9 cellular contexts compared by ENCODE assay signal in the genomic region with DNA sequence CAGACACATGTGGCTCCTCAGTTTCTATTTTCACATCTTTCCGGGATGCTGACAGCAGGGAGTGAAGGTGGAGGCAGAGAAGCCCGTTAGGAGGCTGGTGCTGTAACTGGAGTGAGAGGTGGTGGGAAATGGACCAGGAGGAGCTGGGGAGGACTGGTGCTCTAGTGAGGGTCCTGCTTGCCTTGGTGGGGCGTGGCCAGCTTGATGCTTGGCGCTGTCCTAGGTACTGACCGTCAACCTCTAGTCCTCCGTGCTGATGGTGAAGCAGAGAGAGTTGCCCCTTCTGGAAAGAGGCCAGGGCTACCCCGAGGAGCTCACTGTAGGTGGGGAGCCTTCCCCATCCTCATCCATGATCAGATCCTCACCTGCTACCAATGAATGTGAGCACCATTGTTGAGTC. TPM values are rescaled to one million over a fixed set of nuclear protein-coding genes. Genes with fewer than 3 reads are reported as not detected.
DNase-seq lines count a peak whose midpoint lies in the region; ATAC-seq and TF ChIP-seq lines count a peak whose summit lies in the region.
"Had no signal": no experiment of that assay in that cellular context is flagged by ENCODE, and none has a peak within 500 bp of the region (broad histone marks: within the 10 kb centered on the region; RNA-seq: fewer than 3 reads in every experiment).

No MANE protein-coding gene starts in this region.

- H3K27ac ChIP-seq in spleen = no peak overlapping the region

- intact Hi-C loops in spleen (cut with DNase I; ENCODE audit: low total_unique reads) = no loop called here

- H3K27me3 ChIP-seq in spleen (replicated peaks in 1 of 7) = no peaks in the 10 kb centered on the region

- ATAC-seq in T-cell (replicated peaks in 1 of 4) = no peak
- no peak for ATAC-seq in GM18519 (IDR thresholded peaks at IDR 0.05; ENCODE audit: low FRiP score, unreplicated experiment)

- H3K9me3 Mint-ChIP-seq in activated CD4-positive, alpha-beta T cell treated with anti-CD3 and anti-CD28 coated beads, Interleukin-2, amount 10 ng/mL, durations not matched to agents 7 days and 5 days = no peaks in the 10 kb centered on the region
- no peaks in the 10 kb centered on the region for H3K9me3 Mint-ChIP-seq in T-cell

- POLR2A ChIA-PET in activated CD4-positive, alpha-beta T cell treated with anti-CD3 and anti-CD28 coated beads, Interleukin-2, amount 10 ng/mL, durations not matched to agents 7 days and 5 days (lab: Charles Lee) = no interaction called here
- POLR2A ChIA-PET in T-cell (lab: Charles Lee) = no interaction called here

- CTCF ChIA-PET in activated CD4-positive, alpha-beta T cell treated with anti-CD3 and anti-CD28 coated beads, Interleukin-2, amount 10 ng/mL, durations not matched to agents 7 days and 5 days (lab: Charles Lee) = interaction anchor here (1.0 to 2.6 kb wide), 4 partner anchors 9 to 30 kb away, joined by 3 to 7 read pairs (median 4); no protein-coding TSS in a partner anchor
- CTCF ChIA-PET in T-cell (lab: Charles Lee) = interaction anchor here in 1 of 2 donors (0.9 kb wide), 1 partner anchor 35 kb away, joined by 3 read pairs; no protein-coding TSS in a partner anchor

- H3K4me1 ChIP-seq in spleen = peaks cover 21 to 76% (median 52%) of the 10 kb centered on the region in 6 donors

- H3K9me3 ChIP-seq in spleen = no peaks in the 10 kb centered on the region

- no peak for TF ChIP-seq CTCF in fibroblast of pulmonary artery (IDR thresholded peaks at IDR 0.05; ENCODE audit: low read length, missing control alignments)
- no peak for TF ChIP-seq CTCF in spleen (IDR thresholded peaks at IDR 0.05 in 8 of 11, conservative IDR thresholded peaks at IDR 0.05 in 3 of 11)

- no peak for TF ChIP-seq POLR2A in spleen (IDR thresholded peaks at IDR 0.05)

- peaks cover 0 to 52% (median 21%) of the 10 kb centered on the region in 6 donors for H3K36me3 ChIP-seq in spleen

- peak; percentile 43 for DNase-seq in activated CD4-positive, alpha-beta T cell treated with anti-CD3 and anti-CD28 coated beads, Interleukin-2, amount 10 ng/mL, durations not matched to agents 7 days and 5 days
- DNase-seq in activated CD4-positive, alpha-beta T cell treated with anti-CD3 and anti-CD28 coated beads, Interleukin-2, amount 50 U/mL, for 4 hours = no peak
- DNase-seq in T-cell = no peak
- peak; percentile 36 for DNase-seq in fibroblast of pulmonary artery (ENCODE audit: low read depth)
- DNase-seq in spleen = peak; percentile 76
- no peak for DNase-seq in occipital lobe (lab: John Stamatoyannopoulos, UW)
- DNase-seq in NCI-H1694 treated with DMSO at 0.1 percent for 48 hours (lab: John Stamatoyannopoulos, UW) = no peak
- DNase-seq: NCI-H1092 had no signal

- WGBS in spleen, 5 donors = 66 to 88% (median 79%) methylated on average over 7 of the region's 7 CpGs

- peaks cover 40% of the 10 kb centered on the region for H3K4me1 Mint-ChIP-seq in activated CD4-positive, alpha-beta T cell treated with anti-CD3 and anti-CD28 coated beads, Interleukin-2, amount 10 ng/mL, durations not matched to agents 7 days and 5 days
- H3K4me1 Mint-ChIP-seq in T-cell = peaks cover 35 to 51% (median 46%) of the 10 kb centered on the region in 3 donors

- H3K27me3 Mint-ChIP-seq in activated CD4-positive, alpha-beta T cell treated with anti-CD3 and anti-CD28 coated beads, Interleukin-2, amount 10 ng/mL, durations not matched to agents 7 days and 5 days = no peaks in the 10 kb centered on the region
- H3K27me3 Mint-ChIP-seq in T-cell = no peaks in the 10 kb centered on the region

- peak overlapping the region; percentile 95 for H3K4me3 Mint-ChIP-seq in activated CD4-positive, alpha-beta T cell treated with anti-CD3 and anti-CD28 coated beads, Interleukin-2, amount 10 ng/mL, durations not matched to agents 7 days and 5 days
- H3K4me3 Mint-ChIP-seq in T-cell = peak overlapping the region; percentile 89 to 93 (median 90)

- H3K27ac Mint-ChIP-seq in activated CD4-positive, alpha-beta T cell treated with anti-CD3 and anti-CD28 coated beads, Interleukin-2, amount 10 ng/mL, durations not matched to agents 7 days and 5 days = peak overlapping the region; percentile 71
- peak overlapping the region in 1 of 2 donors; percentile 19 for H3K27ac Mint-ChIP-seq in T-cell

- H3K36me3 Mint-ChIP-seq in activated CD4-positive, alpha-beta T cell treated with anti-CD3 and anti-CD28 coated beads, Interleukin-2, amount 10 ng/mL, durations not matched to agents 7 days and 5 days (ENCODE audit: low read depth) = peaks cover 4% of the 10 kb centered on the region
- H3K36me3 Mint-ChIP-seq in T-cell = no peaks in the 10 kb centered on the region

- H3K4me3 ChIP-seq in fibroblast of pulmonary artery (replicated peaks; ENCODE audit: low read depth, low read length) (no peak overlapping the region), spleen (peak overlapping the region in 4 of 8 donors; percentile 95 to 100 (median 98))

RNA-seq across cellular contexts. Expression of gene TRMT61A, which starts 1.4 kb away (rescaled TPM):
- 1 to 10 TPM; 7.0 to 8.8 TPM for total RNA-seq in activated CD4-positive, alpha-beta T cell treated with anti-CD3 and anti-CD28 coated beads, Interleukin-2, amount 10 ng/mL, durations not matched to agents 7 days and 5 days
- total RNA-seq in T-cell (10 to 100 TPM; 10.0 to 20.3 (median 17.6) TPM), spleen (10 to 100 TPM in 1 of 7 donors, 1 to 10 TPM in 6; 8.0 to 11.3 (median 9.5) TPM), occipital lobe (5.9 TPM)
- polyA plus RNA-seq in spleen = 10 to 100 TPM in 2 of 3 donors, 1 to 10 TPM in 1; 8.6 to 14.2 (median 11.1) TPM

RNA-seq across cellular contexts. Expression of gene CKB, which starts 7.8 kb away (rescaled TPM):
- total RNA-seq in activated CD4-positive, alpha-beta T cell treated with anti-CD3 and anti-CD28 coated beads, Interleukin-2, amount 10 ng/mL, durations not matched to agents 7 days and 5 days = under 1 TPM; 0.52 to 0.67 TPM
- total RNA-seq in T-cell (1 to 10 TPM; 4.7 to 7.6 (median 6.6) TPM), spleen (10 to 100 TPM in 4 of 7 donors, 1 to 10 TPM in 3; 8.0 to 22.6 (median 10.8) TPM), occipital lobe (278 TPM)
- 10 to 100 TPM; 14.3 to 28.4 (median 20.6) TPM for polyA plus RNA-seq in spleen

RNA-seq across cellular contexts. Expression of gene BAG5, which starts 32.1 kb away (rescaled TPM):
- total RNA-seq in activated CD4-positive, alpha-beta T cell treated with anti-CD3 and anti-CD28 coated beads, Interleukin-2, amount 10 ng/mL, durations not matched to agents 7 days and 5 days = 10 to 100 TPM; 29.8 to 30.5 TPM
- total RNA-seq in T-cell (10 to 100 TPM; 28.2 to 36.3 (median 31.1) TPM), spleen (10 to 100 TPM; 29.2 to 42.5 (median 32.5) TPM), occipital lobe (46.6 TPM)
- polyA plus RNA-seq in spleen = 10 to 100 TPM in 1 of 3 donors, 1 to 10 TPM in 2; 9.3 to 16.0 (median 9.9) TPM

RNA-seq across cellular contexts. Expression of gene COA8, which starts 32.4 kb away (rescaled TPM):
- 10 to 100 TPM; 24.7 to 24.9 TPM for total RNA-seq in activated CD4-positive, alpha-beta T cell treated with anti-CD3 and anti-CD28 coated beads, Interleukin-2, amount 10 ng/mL, durations not matched to agents 7 days and 5 days
- 10 to 100 TPM; 17.7 to 27.5 (median 22.3) TPM for total RNA-seq in T-cell
- 10 to 100 TPM; 15.2 to 26.0 (median 20.4) TPM for total RNA-seq in spleen
- 10 to 100 TPM; 34.1 to 39.5 (median 38.9) TPM for polyA plus RNA-seq in spleen
- total RNA-seq in occipital lobe = 27.5 TPM

Comparison
In these comparisons a context has a peak if more than half of its experiments do, and no peak if none do; other contexts are left out.
1. DNase-seq: peak in activated CD4-positive, alpha-beta T cell treated with anti-CD3 and anti-CD28 coated beads, Interleukin-2, amount 10 ng/mL, durations not matched to agents 7 days and 5 days (single experiment), fibroblast of pulmonary artery (single experiment) and spleen (single experiment); none in activated CD4-positive, alpha-beta T cell treated with anti-CD3 and anti-CD28 coated beads, Interleukin-2, amount 50 U/mL, for 4 hours (0 of 2), T-cell (0 of 34), occipital lobe (single experiment) and NCI-H1694 treated with DMSO at 0.1 percent for 48 hours (single experiment).
2. RNA of gene CKB, which starts 7.8 kb away (total RNA-seq): 278 TPM in occipital lobe (single experiment); 8.0 to 22.6 TPM in spleen, 4.7 to 7.6 TPM in T-cell and 0.52 to 0.67 TPM in activated CD4-positive, alpha-beta T cell treated with anti-CD3 and anti-CD28 coated beads, Interleukin-2, amount 10 ng/mL, durations not matched to agents 7 days and 5 days; every median in the first group is over 10 times any median in the second.